Comparison of ENCODE assay signal across 9 cellular contexts in genomic region chr12:6383572-6384498, GRCh38. TPM values are rescaled to one million over a fixed set of nuclear protein-coding genes. Genes with fewer than 3 reads are reported as not detected.
DNase-seq lines count a peak whose midpoint lies in the region; ATAC-seq, FAIRE-seq and TF ChIP-seq lines count a peak whose summit lies in the region.
"Had no signal": no experiment of that assay in that cellular context is flagged by ENCODE, and none has a peak within 500 bp of the region (broad histone marks: within the 10 kb centered on the region; RNA-seq: fewer than 3 reads in every experiment).

Gene LTBR (plus strand): TSS chr12:6384162. CDS start chr12:6384359, 197 bp downstream.

- DNase-seq in ELF-1 (ENCODE audit: low read depth, low spot score) (peak; percentile 87), NCI-H2029 (lab: John Stamatoyannopoulos, UW) (peak; percentile 89), Right ventricle myocardium superior (peak; percentile 98), pancreas (peak; percentile 95 to 98 (median 96)), T-helper 9 cell (no peak)

- peaks cover 4 to 18% (median 9%) of the 10 kb centered on the region in 3 donors for H3K4me1 ChIP-seq in pancreas

- H3K4me3 ChIP-seq in pancreas: peak within 1 kb of the TSS; percentile 66 to 96 (median 90)
- H3K4me3 ChIP-seq: SK-N-MC had no signal

- TF ChIP-seq CTCF in pancreas (IDR thresholded peaks at IDR 0.05): no peak

- H3K9me3 ChIP-seq in pancreas: no peaks in the 10 kb centered on the region

- ATAC-seq in Right ventricle myocardium superior (ENCODE audit: poor library complexity) (peak; percentile 97), pancreas (peak; percentile 96 to 97 (median 96)), GM18519 (IDR thresholded peaks at IDR 0.05; ENCODE audit: low FRiP score, unreplicated experiment) (no peak), HG02798 (IDR thresholded peaks at IDR 0.05; ENCODE audit: poor library complexity, unreplicated experiment) (no peak)

- H3K36me3 ChIP-seq in pancreas: peaks cover 0 to 11% (median under 1%) of the 10 kb centered on the region in 3 donors

- FAIRE-seq in pancreas (lab: Jason Lieb, UNC): no peak

- no peaks in the 10 kb centered on the region for H3K27me3 ChIP-seq in pancreas

- WGBS in pancreas, 2 donors: 2% methylated on average over 60 to 62 of the region's 62 CpGs

- intact Hi-C loops in Right ventricle myocardium superior (cut with DNase I): loop anchor here (5.0 kb wide), 1 partner anchor 47 kb away; no protein-coding TSS in a partner anchor
- intact Hi-C loops in pancreas (cut with DNase I): no loop called here

- H3K27ac ChIP-seq in angular gyrus (ENCODE audit: low read depth, low read length) (peak within 1 kb of the TSS; percentile 83), pancreas (peak within 1 kb of the TSS; percentile 63 to 95 (median 84))
- H3K27ac ChIP-seq: SK-N-MC had no signal

RNA-seq across cellular contexts. Expression of gene LTBR, which starts in this region (rescaled TPM):
- total RNA-seq in Right ventricle myocardium superior (23.2 TPM), pancreas (10 to 100 TPM; 50.0 to 75.2 (median 61.3) TPM)
- 10 to 100 TPM; 74.2 to 82.1 TPM for polyA plus RNA-seq in pancreas

Comparison
In these comparisons a context has a peak if more than half of its experiments do, and no peak if none do; other contexts are left out.
1. ATAC-seq: peak in Right ventricle myocardium superior (single experiment) and pancreas (4 of 4); none in GM18519 (single experiment) and HG02798 (single experiment).